3 cellular contexts compared by ENCODE assay signal in the genomic region with DNA sequence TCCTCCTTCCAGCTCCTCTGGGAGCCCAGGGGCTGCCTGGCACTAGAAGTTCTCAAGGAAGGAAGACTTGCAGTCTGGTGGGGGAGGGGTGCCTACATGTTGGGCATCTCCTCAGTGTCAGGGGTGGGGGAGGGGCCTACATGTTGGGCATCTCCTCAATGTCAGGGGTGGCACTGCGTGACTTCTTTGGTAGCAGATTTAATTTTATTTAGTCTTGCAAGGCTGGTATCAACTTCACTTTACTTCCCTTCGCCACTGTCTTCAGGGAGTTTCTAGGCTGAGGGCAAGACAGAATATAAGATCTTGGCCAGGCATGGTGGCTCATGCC.
TF ChIP-seq lines count a peak whose summit lies in the region.

No MANE protein-coding gene starts in this region.

TF ChIP-seq in SK-N-SH, 30 proteins besides CTCF, POLR2A, EP300 and RAD21:
- peak; percentile 23 for TF ChIP-seq CHD2 (IDR thresholded peaks at IDR 0.05; ENCODE audit: low read length, partially characterized antibody)
- TF ChIP-seq, protein P1, sequence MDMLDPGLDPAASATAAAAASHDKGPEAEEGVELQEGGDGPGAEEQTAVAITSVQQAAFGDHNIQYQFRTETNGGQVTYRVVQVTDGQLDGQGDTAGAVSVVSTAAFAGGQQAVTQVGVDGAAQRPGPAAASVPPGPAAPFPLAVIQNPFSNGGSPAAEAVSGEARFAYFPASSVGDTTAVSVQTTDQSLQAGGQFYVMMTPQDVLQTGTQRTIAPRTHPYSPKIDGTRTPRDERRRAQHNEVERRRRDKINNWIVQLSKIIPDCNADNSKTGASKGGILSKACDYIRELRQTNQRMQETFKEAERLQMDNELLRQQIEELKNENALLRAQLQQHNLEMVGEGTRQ (IDR thresholded peaks at IDR 0.05; ENCODE audit: borderline replicate concordance, low read depth, low read length) = no peak
- no peak for TF ChIP-seq POLR2AphosphoS5 (IDR thresholded peaks at IDR 0.05; ENCODE audit: low read depth, low read length)
- TF ChIP-seq EZH2phosphoT487 (IDR thresholded peaks at IDR 0.05; ENCODE audit: borderline replicate concordance, low read depth) = no peak

TF ChIP-seq in SK-N-SH treated with all-trans-retinoic acid at 6 μM for 48 hours, 23 proteins besides CTCF, POLR2A, EP300 and RAD21:
- TF ChIP-seq ZNF565 (CRISPR knock-in tag; conservative IDR thresholded peaks at IDR 0.05; ENCODE audit: low read depth) = no peak
- TF ChIP-seq CSDC2 (CRISPR knock-in tag; IDR thresholded peaks at IDR 0.05) = no peak
- TF ChIP-seq TOX (CRISPR knock-in tag; IDR thresholded peaks at IDR 0.05; ENCODE audit: borderline replicate concordance) = no peak
- TF ChIP-seq TCF4 (CRISPR knock-in tag; IDR thresholded peaks at IDR 0.05; ENCODE audit: borderline replicate concordance) = no peak
- TF ChIP-seq OSR1 (CRISPR knock-in tag; IDR thresholded peaks at IDR 0.05) = no peak
- no peak for TF ChIP-seq RARB (CRISPR knock-in tag; IDR thresholded peaks at IDR 0.05)
- TF ChIP-seq, protein P2, sequence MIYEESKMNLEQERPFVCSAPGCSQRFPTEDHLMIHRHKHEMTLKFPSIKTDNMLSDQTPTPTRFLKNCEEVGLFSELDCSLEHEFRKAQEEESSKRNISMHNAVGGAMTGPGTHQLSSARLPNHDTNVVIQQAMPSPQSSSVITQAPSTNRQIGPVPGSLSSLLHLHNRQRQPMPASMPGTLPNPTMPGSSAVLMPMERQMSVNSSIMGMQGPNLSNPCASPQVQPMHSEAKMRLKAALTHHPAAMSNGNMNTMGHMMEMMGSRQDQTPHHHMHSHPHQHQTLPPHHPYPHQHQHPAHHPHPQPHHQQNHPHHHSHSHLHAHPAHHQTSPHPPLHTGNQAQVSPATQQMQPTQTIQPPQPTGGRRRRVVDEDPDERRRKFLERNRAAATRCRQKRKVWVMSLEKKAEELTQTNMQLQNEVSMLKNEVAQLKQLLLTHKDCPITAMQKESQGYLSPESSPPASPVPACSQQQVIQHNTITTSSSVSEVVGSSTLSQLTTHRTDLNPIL (CRISPR knock-in tag; IDR thresholded peaks at IDR 0.05; ENCODE audit: low read depth) = no peak
TF ChIP-seq in SK-N-SH treated with all-trans-retinoic acid at 6 μM for 48 hours: peak in this region for 0.

TF ChIP-seq in H1, 55 proteins besides CTCF, POLR2A, EP300 and RAD21:
- TF ChIP-seq RXRA (IDR thresholded peaks at IDR 0.05; ENCODE audit: insufficient read depth, low read depth, low read length) = no peak
- TF ChIP-seq CBX8 (IDR thresholded peaks at IDR 0.05; ENCODE audit: borderline replicate concordance, low read depth, low read length) = no peak
- no peak for TF ChIP-seq TCF12 (IDR thresholded peaks at IDR 0.05; ENCODE audit: low read depth, low read length)
- no peak for TF ChIP-seq CREB1 (IDR thresholded peaks at IDR 0.05)
- TF ChIP-seq POU5F1 (IDR thresholded peaks at IDR 0.05; ENCODE audit: low read depth, low read length) = no peak
- TF ChIP-seq CHD2 (IDR thresholded peaks at IDR 0.05; ENCODE audit: low read length) = no peak
- no peak for TF ChIP-seq NANOG (IDR thresholded peaks at IDR 0.05; ENCODE audit: insufficient read depth, low read depth, low read length, poor library complexity, severe bottlenecking)
- no peak for TF ChIP-seq SUZ12 (IDR thresholded peaks at IDR 0.05; ENCODE audit: low read length)
- no peak for TF ChIP-seq YY1 (IDR thresholded peaks at IDR 0.05; ENCODE audit: low read depth, low read length)
- TF ChIP-seq SP4 (IDR thresholded peaks at IDR 0.05; ENCODE audit: low read length) = no peak
- no peak for TF ChIP-seq KDM5A (IDR thresholded peaks at IDR 0.05; ENCODE audit: low read length)
- TF ChIP-seq CHD1 (IDR thresholded peaks at IDR 0.05; ENCODE audit: low read depth, low read length) = no peak
- TF ChIP-seq, protein P3, sequence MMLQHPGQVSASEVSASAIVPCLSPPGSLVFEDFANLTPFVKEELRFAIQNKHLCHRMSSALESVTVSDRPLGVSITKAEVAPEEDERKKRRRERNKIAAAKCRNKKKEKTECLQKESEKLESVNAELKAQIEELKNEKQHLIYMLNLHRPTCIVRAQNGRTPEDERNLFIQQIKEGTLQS (IDR thresholded peaks at IDR 0.05; ENCODE audit: insufficient read depth, low read depth, low read length) = no peak
- TF ChIP-seq KDM1A (IDR thresholded peaks at IDR 0.05; ENCODE audit: borderline replicate concordance, low read length) = no peak
- no peak for TF ChIP-seq ASH2L (IDR thresholded peaks at IDR 0.05; ENCODE audit: low read length)
- no peak for TF ChIP-seq ZNF274 (IDR thresholded peaks at IDR 0.05; ENCODE audit: borderline replicate concordance, extremely low read depth, low read length)
- TF ChIP-seq CEBPB (IDR thresholded peaks at IDR 0.05; ENCODE audit: low read depth, low read length) = no peak
- TF ChIP-seq TAF7 (optimal IDR thresholded peaks at IDR 0.05; ENCODE audit: borderline replicate concordance, low read depth, low read length) = no peak
